In genomic region chr3:171858770-171859169, GRCh38 we compare ENCODE assay signal across 19 cellular contexts. TPM values are rescaled to one million over a fixed set of nuclear protein-coding genes. Genes with fewer than 3 reads are reported as not detected.
"Had no signal": no experiment of that assay in that cellular context is flagged by ENCODE, and none has a peak within 500 bp of the region (broad histone marks: within the 10 kb centered on the region; RNA-seq: fewer than 3 reads in every experiment).

No MANE protein-coding gene starts in this region.

RNA-seq across cellular contexts. Expression of gene TMEM212, which starts 15.6 kb away (rescaled TPM):
- total RNA-seq: activated naive CD4-positive, alpha-beta T cell treated with anti-CD3 and anti-CD28 coated beads for 36 hours; activated naive CD4-positive, alpha-beta T cell treated with anti-CD3 and anti-CD28 coated beads, Interleukin-2, amount 50 U/mL, for 72 hours; activated naive CD8-positive, alpha-beta T cell treated with anti-CD3 and anti-CD28 coated beads for 36 hours; activated naive CD8-positive, alpha-beta T cell treated with anti-CD3 and anti-CD28 coated beads, Interleukin-2, amount 10 ng/mL, durations not matched to agents 7 days and 5 days; activated T-cell treated with anti-CD3 and anti-CD28 coated beads, Interleukin-2, amount 50 U/mL, for 4 hours; activated T-cell treated with anti-CD3 and anti-CD28 coated beads, Interleukin-2, amount 50 U/mL, for 72 hours; activated T-helper 1 cell treated with anti-CD3 and anti-CD28 coated beads, Interleukin-12 subunit alpha, Interleukin-12 subunit beta, Interleukin-2, Interleukin-4 antibody, amounts not matched to agents 30 ng/mL and 10 ng/mL and 1 ng/mL, durations not matched to agents 14 hours and 24 hours and 36 hours; activated T-helper 17 cell treated with anti-CD3 and anti-CD28 coated beads, Interleukin-2, amount 50 U/mL, for 72 hours; adrenal gland; aorta; ascending aorta; astrocyte; body of pancreas; bronchial epithelial cell; cardiac muscle cell; cardiac septum; cerebellum; chondrocyte had no signal
- polyA plus RNA-seq: adipose tissue, adrenal gland, aorta, cardiac muscle cell had no signal
